In genomic region chr14:81313200-81313599, GRCh38 we compare ENCODE assay signal across 26 cellular contexts.
DNase-seq lines count a peak whose midpoint lies in the region; ATAC-seq, FAIRE-seq and TF ChIP-seq lines count a peak whose summit lies in the region.
"Had no signal": no experiment of that assay in that cellular context is flagged by ENCODE, and none has a peak within 500 bp of the region (broad histone marks: within the 10 kb centered on the region; RNA-seq: fewer than 3 reads in every experiment).

No MANE protein-coding gene starts in this region.

- H3K23ac ChIP-seq in mesendoderm (ENCODE audit: low read length) = no peak overlapping the region

- H2AK5ac ChIP-seq in mesendoderm (ENCODE audit: low read length) = no peak overlapping the region

- H4K5ac ChIP-seq in mesendoderm (ENCODE audit: low read length) = no peak overlapping the region

- no peak overlapping the region for H2BK120ac ChIP-seq in mesendoderm (ENCODE audit: low read depth, low read length)

- H2BK15ac ChIP-seq in mesendoderm (replicated peaks; ENCODE audit: low read depth) = peak overlapping the region; percentile 59

- peak overlapping the region; percentile 83 for H3K4ac ChIP-seq in mesendoderm (ENCODE audit: low read depth, low read length)

- no peak for ATAC-seq in HG03097 (IDR thresholded peaks at IDR 0.05; ENCODE audit: low FRiP score, unreplicated experiment)
- no peak for ATAC-seq in activated CD4-positive, CD25-positive, alpha-beta regulatory T cell treated with anti-CD3 and anti-CD28 coated beads, Interleukin-2, amount 50 U/mL, for 24 hours
- ATAC-seq: CD8-positive, alpha-beta T cell; left ventricle myocardium superior; natural killer cell treated with Interleukin-12 subunit alpha and Interleukin-12 subunit beta and Interleukin-15 and Interleukin-18, amount 100 ng/mL, for 72 hours; right lobe of liver; stimulated activated naive CD8-positive, alpha-beta T cell treated with anti-CD3 and anti-CD28 coated beads, Interleukin-15, Interleukin-2, amounts not matched to agents 100 U/mL and 50 U/mL, for 24 hours had no signal

- H2BK5ac ChIP-seq in mesendoderm (ENCODE audit: low read length) = no peak overlapping the region

- H3K56ac ChIP-seq in mesendoderm (ENCODE audit: low read length) = no peak overlapping the region

- peaks cover 27% of the 10 kb centered on the region for H3K79me2 ChIP-seq in mesendoderm (ENCODE audit: control insufficient read depth, insufficient read depth, low read length)

- no peak overlapping the region for H4K8ac ChIP-seq in mesendoderm (ENCODE audit: low read depth, low read length)

- H3K4me3 ChIP-seq in bronchial epithelial cell (ENCODE audit: low read depth, low read length) (no peak overlapping the region), mesendoderm (ENCODE audit: low read length) (no peak overlapping the region)
- H3K4me3 ChIP-seq: right lobe of liver, transverse colon had no signal

- no peak overlapping the region for H3K4me2 ChIP-seq in mesendoderm (ENCODE audit: low read length)

- H3K79me1 ChIP-seq in mesendoderm (ENCODE audit: low read length) = peaks cover 6% of the 10 kb centered on the region

- no peak overlapping the region for H3K27ac ChIP-seq in mesendoderm (ENCODE audit: low read depth, low read length)
- H3K27ac ChIP-seq: right lobe of liver, transverse colon had no signal

- H3K27me3 ChIP-seq in bronchial epithelial cell (ENCODE audit: control insufficient read depth, insufficient read depth, low read length) = no peaks in the 10 kb centered on the region
- H3K27me3 ChIP-seq in mesendoderm (ENCODE audit: insufficient read depth, low read length, poor library complexity) = no peaks in the 10 kb centered on the region
- H3K27me3 ChIP-seq: right lobe of liver, transverse colon had no signal

- peaks cover 4% of the 10 kb centered on the region for H3K36me3 ChIP-seq in bronchial epithelial cell (ENCODE audit: control insufficient read depth, insufficient read depth, low read length)
- H3K36me3 ChIP-seq in mesendoderm (ENCODE audit: control insufficient read depth, insufficient read depth, low read length) = no peaks in the 10 kb centered on the region
- H3K36me3 ChIP-seq: right lobe of liver, transverse colon had no signal

- no peak for TF ChIP-seq CTCF in bronchial epithelial cell (IDR thresholded peaks at IDR 0.05; ENCODE audit: insufficient read depth, low read length, severe bottlenecking)

- peaks cover 24% of the 10 kb centered on the region for H3K4me1 ChIP-seq in mesendoderm (ENCODE audit: control insufficient read depth, low read depth, low read length)
- H3K4me1 ChIP-seq: right lobe of liver had no signal

- no peak overlapping the region for H3K18ac ChIP-seq in mesendoderm (ENCODE audit: low read length)

- peak; percentile 49 for DNase-seq in NCI-H2171 treated with DMSO at 0.1 percent for 48 hours (lab: John Stamatoyannopoulos, UW)
- DNase-seq in NCI-H2171 (lab: John Stamatoyannopoulos, UW) = no peak
- DNase-seq in bronchial epithelial cell (ENCODE audit: low read depth) = peak; percentile 54
- no peak for DNase-seq in mesendoderm
- DNase-seq in cerebellum (ENCODE audit: low spot score) = no peak
- DNase-seq in NCI-H510A (lab: John Stamatoyannopoulos, UW) = no peak
- DNase-seq: activated B cell treated with CpG ODN at 0.5 μM for 24 hours; activated CD4-positive, alpha-beta memory T cell treated with anti-CD3 and anti-CD28 coated beads for 36 hours; CD8-positive, alpha-beta T cell; erythroblast; hippocampal formation; KBM-7; left ventricle myocardium superior; NCI-H1436 treated with DMSO at 0.1 percent for 48 hours; NCI-H774; OCI-M1; right lobe of liver; Right ventricle myocardium superior; stimulated activated naive CD8-positive, alpha-beta T cell treated with anti-CD3 and anti-CD28 coated beads, Interleukin-15, Interleukin-2, amounts not matched to agents 100 U/mL and 50 U/mL, for 24 hours; T1000; transverse colon had no signal

- H3K9ac ChIP-seq in mesendoderm (ENCODE audit: low read length) = no peak overlapping the region

- no CpG with 5 or more reads among the region's 7 CpGs for WGBS in mesendoderm (ENCODE audit: extremely low coverage, insufficient coverage, low lambda C conversion rate)

- no peak for FAIRE-seq in bronchial epithelial cell (lab: Jason Lieb, UNC)
- FAIRE-seq: frontal cortex, H1 had no signal

Comparison
In these comparisons a context has a peak if more than half of its experiments do, and no peak if none do; other contexts are left out.
1. DNase-seq: peak in NCI-H2171 treated with DMSO at 0.1 percent for 48 hours (single experiment) and bronchial epithelial cell (single experiment); none in NCI-H2171 (single experiment), mesendoderm (single experiment), cerebellum (single experiment) and NCI-H510A (single experiment).